8 cellular contexts compared by ENCODE assay signal in genomic region chr19:17947815-17948473, GRCh38. TPM values are rescaled to one million over a fixed set of nuclear protein-coding genes. Genes with fewer than 3 reads are reported as not detected.
A peak's percentile ranks its signal among the peaks of the same experiment; 100 is the strongest.
DNase-seq lines count a peak whose midpoint lies in the region; ATAC-seq, FAIRE-seq and TF ChIP-seq lines count a peak whose summit lies in the region.

No MANE protein-coding gene starts in this region.

- peaks cover 4% of the 10 kb centered on the region for H3K36me3 Mint-ChIP-seq in nephron (ENCODE audit: low read depth)
- no peaks in the 10 kb centered on the region for H3K36me3 Mint-ChIP-seq in stimulated activated memory B cell treated with anti-CD40 and anti-IgM and Interleukin-4, amounts not matched to agents 10 μg/mL and 1 μg/mL and 100 μg/mL, for 72 hours

- peak overlapping the region; percentile 63 for H3K9ac ChIP-seq in fibroblast of lung (ENCODE audit: insufficient read depth, low read length)

- H3K27ac Mint-ChIP-seq in nephron = peak overlapping the region in 2 of 3 experiments; percentile 62 to 80
- H3K27ac Mint-ChIP-seq in stimulated activated memory B cell treated with anti-CD40 and anti-IgM and Interleukin-4, amounts not matched to agents 10 μg/mL and 1 μg/mL and 100 μg/mL, for 72 hours = peak overlapping the region; percentile 83

- peaks cover 7% of the 10 kb centered on the region for H3K4me1 ChIP-seq in fibroblast of lung (ENCODE audit: control insufficient read depth, extremely low read depth, insufficient read depth, low read length)

- H3K9me3 Mint-ChIP-seq in nephron = no peaks in the 10 kb centered on the region
- H3K9me3 Mint-ChIP-seq in stimulated activated memory B cell treated with anti-CD40 and anti-IgM and Interleukin-4, amounts not matched to agents 10 μg/mL and 1 μg/mL and 100 μg/mL, for 72 hours = no peaks in the 10 kb centered on the region

- peak overlapping the region; percentile 69 to 86 (median 81) for H3K4me3 Mint-ChIP-seq in nephron
- H3K4me3 Mint-ChIP-seq in stimulated activated memory B cell treated with anti-CD40 and anti-IgM and Interleukin-4, amounts not matched to agents 10 μg/mL and 1 μg/mL and 100 μg/mL, for 72 hours = peak overlapping the region; percentile 85

- no peaks in the 10 kb centered on the region for H4K20me1 ChIP-seq in fibroblast of lung (ENCODE audit: control insufficient read depth, extremely low read depth, insufficient read depth, low read length)

- TF ChIP-seq CTCF in fibroblast of lung (conservative IDR thresholded peaks at IDR 0.05 in 1 of 2, IDR thresholded peaks at IDR 0.05 in 1 of 2; ENCODE audit: low read depth in 1 of 2, low read length in 2 of 2) (no peak), nephron (IDR thresholded peaks at IDR 0.05; ENCODE audit: unreplicated experiment in 3 of 3) (no peak)

- H2AFZ ChIP-seq in fibroblast of lung (ENCODE audit: low read length) = no peak overlapping the region

- H3K36me3 ChIP-seq in fibroblast of lung (ENCODE audit: control insufficient read depth, insufficient read depth, low read length) = peaks cover 4% of the 10 kb centered on the region

- no peak for FAIRE-seq in RCC 7860 (lab: Jason Lieb, UNC)

- peaks cover 43% of the 10 kb centered on the region for H3K4me1 Mint-ChIP-seq in nephron
- H3K4me1 Mint-ChIP-seq in stimulated activated memory B cell treated with anti-CD40 and anti-IgM and Interleukin-4, amounts not matched to agents 10 μg/mL and 1 μg/mL and 100 μg/mL, for 72 hours = peaks cover 65% of the 10 kb centered on the region

- H3K27ac ChIP-seq in fibroblast of lung (ENCODE audit: insufficient read depth, low read length) = no peak overlapping the region

- no peaks in the 10 kb centered on the region for H3K79me2 ChIP-seq in fibroblast of lung (ENCODE audit: control insufficient read depth, insufficient read depth, low read length)

- peak; percentile 95 for DNase-seq in DMS53 (lab: John Stamatoyannopoulos, UW)
- peak; percentile 75 for DNase-seq in GOT3 (lab: John Stamatoyannopoulos, UW)
- peak; percentile 98 for DNase-seq in LoVo (ENCODE audit: low spot score)
- peak; percentile 86 for DNase-seq in RCC 7860 (ENCODE audit: low spot score)
- DNase-seq in activated T-helper 1 cell treated with Interleukin-2 at 50 U/mL for 16 hours (ENCODE audit: low read depth) = peak; percentile 95
- peak; percentile 78 to 90 for DNase-seq in fibroblast of lung (ENCODE audit: low read depth in 2 of 2)

- H3K27me3 ChIP-seq in fibroblast of lung (ENCODE audit: control insufficient read depth, insufficient read depth, low read length) = peaks cover 35% of the 10 kb centered on the region

- peaks cover 41% of the 10 kb centered on the region for H3K27me3 Mint-ChIP-seq in nephron (ENCODE audit: low read depth)
- peaks cover 40% of the 10 kb centered on the region for H3K27me3 Mint-ChIP-seq in stimulated activated memory B cell treated with anti-CD40 and anti-IgM and Interleukin-4, amounts not matched to agents 10 μg/mL and 1 μg/mL and 100 μg/mL, for 72 hours

- peak overlapping the region in 3 of 4 experiments; percentile 26 to 61 (median 49) for H3K4me3 ChIP-seq in fibroblast of lung (replicated peaks in 1 of 4; ENCODE audit: control extremely low read depth in 1 of 4, insufficient read depth in 1 of 4, low read depth in 3 of 4, low read length in 4 of 4)

- ATAC-seq in stimulated activated memory B cell treated with anti-CD40 and anti-IgM and Interleukin-4, amounts not matched to agents 10 μg/mL and 1 μg/mL and 100 μg/mL, for 72 hours = peak; percentile 83

- no peaks in the 10 kb centered on the region for H3K9me3 ChIP-seq in fibroblast of lung (ENCODE audit: control insufficient read depth, insufficient read depth, low read depth, low read length)

- no peak overlapping the region for H3K4me2 ChIP-seq in fibroblast of lung (ENCODE audit: extremely low read depth, insufficient read depth, low read length)

RNA-seq across cellular contexts. Expression of gene CCDC124, which starts 15.1 kb away (rescaled TPM):
- total RNA-seq in fibroblast of lung = 31.1 and 37.2 TPM in 2 replicates
- polyA plus RNA-seq in fibroblast of lung = 44.3 and 54.0 TPM in 2 replicates
- 90.0 and 127 TPM in 2 replicates for polyA plus RNA-seq in fibroblast of lung (2012)
- polyA minus RNA-seq in fibroblast of lung (ENCODE audit: low replicate concordance) = 3.0 and 11.0 TPM in 2 replicates

RNA-seq across cellular contexts. Expression of gene KCNN1, which starts 19.0 kb away (rescaled TPM):
- total RNA-seq in fibroblast of lung = under 0.01 TPM in 2 replicates
- not detected in 2 replicates for polyA plus RNA-seq in fibroblast of lung
- not detected in 2 replicates for polyA plus RNA-seq in fibroblast of lung (2012)
- not detected in 2 replicates for polyA minus RNA-seq in fibroblast of lung (ENCODE audit: low replicate concordance)
